1 cellular context compared by ENCODE assay signal in genomic region chr6:108120311-108120710, GRCh38.
A peak's percentile ranks its signal among the peaks of the same experiment; 100 is the strongest.
TF ChIP-seq lines count a peak whose summit lies in the region.

No MANE protein-coding gene starts in this region.

TF ChIP-seq in H1, 55 proteins besides CTCF, POLR2A, EP300 and RAD21:
- peak; percentile 74; the same call in 1 of the 2 replicates for TF ChIP-seq CBX8 (IDR thresholded peaks at IDR 0.05; ENCODE audit: borderline replicate concordance, low read depth, low read length)
- no peak for TF ChIP-seq GTF2F1 (IDR thresholded peaks at IDR 0.05; ENCODE audit: borderline replicate concordance, low read depth, low read length)
- no peak for TF ChIP-seq KDM5A (IDR thresholded peaks at IDR 0.05; ENCODE audit: low read length)
- TF ChIP-seq HDAC6 (IDR thresholded peaks at IDR 0.05; ENCODE audit: low read depth, low read length), result no peak
- TF ChIP-seq SP2 (IDR thresholded peaks at IDR 0.05; ENCODE audit: low read length), result no peak
- TF ChIP-seq SP4 (IDR thresholded peaks at IDR 0.05; ENCODE audit: low read length), result no peak
- TF ChIP-seq CREB1 (IDR thresholded peaks at IDR 0.05), result peak; percentile 27; the same call in 1 of the 2 replicates
- no peak for TF ChIP-seq E2F6 (IDR thresholded peaks at IDR 0.05)
- TF ChIP-seq CTBP2 (IDR thresholded peaks at IDR 0.05; ENCODE audit: borderline replicate concordance, insufficient read depth, insufficient read length, low read length), result peak; percentile 9
- TF ChIP-seq KDM1A (IDR thresholded peaks at IDR 0.05; ENCODE audit: borderline replicate concordance, low read length), result no peak
- no peak for TF ChIP-seq USF2 (IDR thresholded peaks at IDR 0.05; ENCODE audit: low read length)
- TF ChIP-seq RNF2 (IDR thresholded peaks at IDR 0.05; ENCODE audit: borderline replicate concordance, low read depth, low read length, missing control alignments, poor library complexity, severe bottlenecking), result peak; percentile 32
- TF ChIP-seq EGR1 (IDR thresholded peaks at IDR 0.05; ENCODE audit: borderline replicate concordance, low read depth, low read length), result no peak
- no peak for TF ChIP-seq ASH2L (IDR thresholded peaks at IDR 0.05; ENCODE audit: low read length)
- no peak for TF ChIP-seq EZH2 (IDR thresholded peaks at IDR 0.05; ENCODE audit: low read depth, low read length, severe bottlenecking)
